ENCODE assay signal across 16 cellular contexts in the genomic region with DNA sequence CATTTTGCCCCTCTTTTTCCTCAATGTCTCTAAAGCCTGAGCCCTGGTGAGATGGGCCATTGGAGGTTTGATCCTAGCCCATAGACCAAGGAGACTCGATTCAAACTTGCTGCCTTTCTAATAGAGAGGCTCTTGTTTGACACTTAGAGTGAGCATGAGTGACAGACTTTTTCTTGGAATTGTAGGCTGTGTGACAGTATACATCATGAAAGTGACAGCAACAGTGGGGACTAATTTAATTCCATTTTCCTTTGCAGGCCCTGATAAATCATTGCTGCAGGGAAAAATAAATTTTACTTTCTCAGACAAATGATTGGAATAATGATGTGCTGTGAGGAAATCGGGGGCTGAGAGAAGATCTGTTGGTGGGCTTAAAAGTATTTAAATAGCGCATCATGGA.
"Had no signal": no experiment of that assay in that cellular context is flagged by ENCODE, and none has a peak within 500 bp of the region (broad histone marks: within the 10 kb centered on the region; RNA-seq: fewer than 3 reads in every experiment).

No MANE protein-coding gene starts in this region.

- H3K27ac Mint-ChIP-seq: activated CD4-positive, alpha-beta T cell treated with anti-CD3 and anti-CD28 coated beads, Interleukin-2, amount 10 ng/mL, durations not matched to agents 24 days and 14 days; activated CD8-positive, alpha-beta memory T cell treated with anti-CD3 and anti-CD28 coated beads, Interleukin-2, amount 10 ng/mL, durations not matched to agents 7 days and 5 days had no signal

- H3K27me3 Mint-ChIP-seq: activated CD4-positive, alpha-beta T cell treated with anti-CD3 and anti-CD28 coated beads, Interleukin-2, amount 10 ng/mL, durations not matched to agents 24 days and 14 days; activated CD8-positive, alpha-beta memory T cell treated with anti-CD3 and anti-CD28 coated beads, Interleukin-2, amount 10 ng/mL, durations not matched to agents 7 days and 5 days; activated CD8-positive, alpha-beta T cell treated with anti-CD3 and anti-CD28 coated beads for 36 hours; naive B cell had no signal

- H3K9me3 Mint-ChIP-seq: activated CD4-positive, alpha-beta T cell treated with anti-CD3 and anti-CD28 coated beads, Interleukin-2, amount 10 ng/mL, durations not matched to agents 24 days and 14 days; activated CD8-positive, alpha-beta T cell treated with anti-CD3 and anti-CD28 coated beads for 36 hours; activated naive CD4-positive, alpha-beta T cell treated with anti-CD3 and anti-CD28 coated beads, Interleukin-2, amount 50 U/mL, for 72 hours; naive B cell had no signal

- H3K4me3 Mint-ChIP-seq: activated CD4-positive, alpha-beta T cell treated with anti-CD3 and anti-CD28 coated beads, Interleukin-2, amount 10 ng/mL, durations not matched to agents 24 days and 14 days; activated CD8-positive, alpha-beta memory T cell treated with anti-CD3 and anti-CD28 coated beads, Interleukin-2, amount 10 ng/mL, durations not matched to agents 7 days and 5 days; activated CD8-positive, alpha-beta T cell treated with anti-CD3 and anti-CD28 coated beads for 36 hours; naive B cell had no signal

- DNase-seq: activated CD4-positive, alpha-beta T cell treated with anti-CD3 and anti-CD28 coated beads, Interleukin-2, amount 10 ng/mL, durations not matched to agents 24 days and 14 days; activated CD8-positive, alpha-beta memory T cell treated with anti-CD3 and anti-CD28 coated beads, Interleukin-2, amount 10 ng/mL, durations not matched to agents 7 days and 5 days; activated CD8-positive, alpha-beta T cell treated with anti-CD3 and anti-CD28 coated beads for 36 hours; brain microvascular endothelial cell; central memory CD4-positive, alpha-beta T cell; effector memory CD4-positive, alpha-beta T cell; heart left ventricle; naive B cell; ovary; right cardiac atrium; stimulated activated CD4-positive, alpha-beta T cell treated with anti-CD3 and anti-CD28 coated beads, Interleukin-12 subunit alpha, Interleukin-12 subunit beta, amount 100 ng/mL, for 4 hours; stimulated activated CD4-positive, alpha-beta T cell treated with anti-CD3 and anti-CD28 coated beads, Interleukin-4, amount 100 ng/mL, for 4 hours; stomach had no signal

- ATAC-seq: activated CD4-positive, CD25-positive, alpha-beta regulatory T cell treated with anti-CD3 and anti-CD28 coated beads, Interleukin-2, amount 50 U/mL, for 24 hours; activated CD8-positive, alpha-beta memory T cell treated with anti-CD3 and anti-CD28 coated beads, Interleukin-2, amount 10 ng/mL, durations not matched to agents 7 days and 5 days; activated CD8-positive, alpha-beta T cell treated with anti-CD3 and anti-CD28 coated beads for 36 hours; activated naive CD4-positive, alpha-beta T cell treated with anti-CD3 and anti-CD28 coated beads, Interleukin-2, amount 50 U/mL, for 72 hours; heart left ventricle; left lobe of liver; right cardiac atrium had no signal
